ENCODE assay signal across 2 cellular contexts in the genomic region with DNA sequence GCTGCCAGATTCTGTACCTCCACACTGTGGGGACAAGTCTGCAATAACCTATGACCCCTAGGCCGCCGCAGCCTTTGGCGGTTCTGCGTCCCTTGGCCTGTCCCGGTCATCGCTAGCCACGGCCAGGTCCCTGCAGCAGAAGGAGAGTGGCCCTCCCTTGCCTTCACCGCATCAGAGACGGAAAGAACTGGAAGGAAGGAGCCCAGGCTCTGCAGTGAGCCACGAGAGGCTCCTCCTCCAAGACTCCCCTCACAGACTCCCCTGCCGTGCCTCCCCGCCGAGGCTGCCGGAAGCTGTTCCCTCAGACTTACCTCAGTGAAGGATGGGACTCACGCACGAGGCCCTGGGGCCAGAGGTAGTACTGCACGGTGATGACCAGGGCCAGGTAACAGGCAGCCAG.
TF ChIP-seq lines count a peak whose summit lies in the region.

No MANE protein-coding gene starts in this region.

TF ChIP-seq in GM23338, 12 proteins besides CTCF, POLR2A, EP300 and RAD21 (continued from another document):
- TF ChIP-seq, protein P1, sequence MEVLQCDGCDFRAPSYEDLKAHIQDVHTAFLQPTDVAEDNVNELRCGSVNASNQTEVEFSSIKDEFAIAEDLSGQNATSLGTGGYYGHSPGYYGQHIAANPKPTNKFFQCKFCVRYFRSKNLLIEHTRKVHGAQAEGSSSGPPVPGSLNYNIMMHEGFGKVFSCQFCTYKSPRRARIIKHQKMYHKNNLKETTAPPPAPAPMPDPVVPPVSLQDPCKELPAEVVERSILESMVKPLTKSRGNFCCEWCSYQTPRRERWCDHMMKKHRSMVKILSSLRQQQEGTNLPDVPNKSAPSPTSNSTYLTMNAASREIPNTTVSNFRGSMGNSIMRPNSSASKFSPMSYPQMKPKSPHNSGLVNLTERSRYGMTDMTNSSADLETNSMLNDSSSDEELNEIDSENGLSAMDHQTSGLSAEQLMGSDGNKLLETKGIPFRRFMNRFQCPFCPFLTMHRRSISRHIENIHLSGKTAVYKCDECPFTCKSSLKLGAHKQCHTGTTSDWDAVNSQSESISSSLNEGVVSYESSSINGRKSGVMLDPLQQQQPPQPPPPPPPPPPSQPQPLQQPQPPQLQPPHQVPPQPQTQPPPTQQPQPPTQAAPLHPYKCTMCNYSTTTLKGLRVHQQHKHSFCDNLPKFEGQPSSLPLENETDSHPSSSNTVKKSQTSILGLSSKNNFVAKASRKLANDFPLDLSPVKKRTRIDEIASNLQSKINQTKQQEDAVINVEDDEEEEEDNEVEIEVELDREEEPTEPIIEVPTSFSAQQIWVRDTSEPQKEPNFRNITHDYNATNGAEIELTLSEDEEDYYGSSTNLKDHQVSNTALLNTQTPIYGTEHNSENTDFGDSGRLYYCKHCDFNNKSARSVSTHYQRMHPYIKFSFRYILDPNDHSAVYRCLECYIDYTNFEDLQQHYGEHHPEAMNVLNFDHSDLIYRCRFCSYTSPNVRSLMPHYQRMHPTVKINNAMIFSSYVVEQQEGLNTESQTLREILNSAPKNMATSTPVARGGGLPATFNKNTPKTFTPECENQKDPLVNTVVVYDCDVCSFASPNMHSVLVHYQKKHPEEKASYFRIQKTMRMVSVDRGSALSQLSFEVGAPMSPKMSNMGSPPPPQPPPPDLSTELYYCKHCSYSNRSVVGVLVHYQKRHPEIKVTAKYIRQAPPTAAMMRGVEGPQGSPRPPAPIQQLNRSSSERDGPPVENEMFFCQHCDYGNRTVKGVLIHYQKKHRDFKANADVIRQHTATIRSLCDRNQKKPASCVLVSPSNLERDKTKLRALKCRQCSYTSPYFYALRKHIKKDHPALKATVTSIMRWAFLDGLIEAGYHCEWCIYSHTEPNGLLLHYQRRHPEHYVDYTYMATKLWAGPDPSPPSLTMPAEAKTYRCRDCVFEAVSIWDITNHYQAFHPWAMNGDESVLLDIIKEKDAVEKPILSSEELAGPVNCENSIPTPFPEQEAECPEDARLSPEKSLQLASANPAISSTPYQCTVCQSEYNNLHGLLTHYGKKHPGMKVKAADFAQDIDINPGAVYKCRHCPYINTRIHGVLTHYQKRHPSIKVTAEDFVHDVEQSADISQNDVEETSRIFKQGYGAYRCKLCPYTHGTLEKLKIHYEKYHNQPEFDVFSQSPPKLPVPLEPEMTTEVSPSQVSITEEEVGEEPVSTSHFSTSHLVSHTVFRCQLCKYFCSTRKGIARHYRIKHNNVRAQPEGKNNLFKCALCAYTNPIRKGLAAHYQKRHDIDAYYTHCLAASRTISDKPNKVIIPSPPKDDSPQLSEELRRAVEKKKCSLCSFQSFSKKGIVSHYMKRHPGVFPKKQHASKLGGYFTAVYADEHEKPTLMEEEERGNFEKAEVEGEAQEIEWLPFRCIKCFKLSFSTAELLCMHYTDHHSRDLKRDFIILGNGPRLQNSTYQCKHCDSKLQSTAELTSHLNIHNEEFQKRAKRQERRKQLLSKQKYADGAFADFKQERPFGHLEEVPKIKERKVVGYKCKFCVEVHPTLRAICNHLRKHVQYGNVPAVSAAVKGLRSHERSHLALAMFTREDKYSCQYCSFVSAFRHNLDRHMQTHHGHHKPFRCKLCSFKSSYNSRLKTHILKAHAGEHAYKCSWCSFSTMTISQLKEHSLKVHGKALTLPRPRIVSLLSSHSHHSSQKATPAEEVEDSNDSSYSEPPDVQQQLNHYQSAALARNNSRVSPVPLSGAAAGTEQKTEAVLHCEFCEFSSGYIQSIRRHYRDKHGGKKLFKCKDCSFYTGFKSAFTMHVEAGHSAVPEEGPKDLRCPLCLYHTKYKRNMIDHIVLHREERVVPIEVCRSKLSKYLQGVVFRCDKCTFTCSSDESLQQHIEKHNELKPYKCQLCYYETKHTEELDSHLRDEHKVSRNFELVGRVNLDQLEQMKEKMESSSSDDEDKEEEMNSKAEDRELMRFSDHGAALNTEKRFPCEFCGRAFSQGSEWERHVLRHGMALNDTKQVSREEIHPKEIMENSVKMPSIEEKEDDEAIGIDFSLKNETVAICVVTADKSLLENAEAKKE (CRISPR knock-in tag; IDR thresholded peaks at IDR 0.05) = no peak
- TF ChIP-seq POLR2AphosphoS5 (IDR thresholded peaks at IDR 0.05; ENCODE audit: low read depth) = no peak
- no peak for TF ChIP-seq ZNF114 (CRISPR knock-in tag; IDR thresholded peaks at IDR 0.05)
- TF ChIP-seq ZNF331 (CRISPR knock-in tag; IDR thresholded peaks at IDR 0.05; ENCODE audit: low read depth) = no peak
- TF ChIP-seq, protein P2, sequence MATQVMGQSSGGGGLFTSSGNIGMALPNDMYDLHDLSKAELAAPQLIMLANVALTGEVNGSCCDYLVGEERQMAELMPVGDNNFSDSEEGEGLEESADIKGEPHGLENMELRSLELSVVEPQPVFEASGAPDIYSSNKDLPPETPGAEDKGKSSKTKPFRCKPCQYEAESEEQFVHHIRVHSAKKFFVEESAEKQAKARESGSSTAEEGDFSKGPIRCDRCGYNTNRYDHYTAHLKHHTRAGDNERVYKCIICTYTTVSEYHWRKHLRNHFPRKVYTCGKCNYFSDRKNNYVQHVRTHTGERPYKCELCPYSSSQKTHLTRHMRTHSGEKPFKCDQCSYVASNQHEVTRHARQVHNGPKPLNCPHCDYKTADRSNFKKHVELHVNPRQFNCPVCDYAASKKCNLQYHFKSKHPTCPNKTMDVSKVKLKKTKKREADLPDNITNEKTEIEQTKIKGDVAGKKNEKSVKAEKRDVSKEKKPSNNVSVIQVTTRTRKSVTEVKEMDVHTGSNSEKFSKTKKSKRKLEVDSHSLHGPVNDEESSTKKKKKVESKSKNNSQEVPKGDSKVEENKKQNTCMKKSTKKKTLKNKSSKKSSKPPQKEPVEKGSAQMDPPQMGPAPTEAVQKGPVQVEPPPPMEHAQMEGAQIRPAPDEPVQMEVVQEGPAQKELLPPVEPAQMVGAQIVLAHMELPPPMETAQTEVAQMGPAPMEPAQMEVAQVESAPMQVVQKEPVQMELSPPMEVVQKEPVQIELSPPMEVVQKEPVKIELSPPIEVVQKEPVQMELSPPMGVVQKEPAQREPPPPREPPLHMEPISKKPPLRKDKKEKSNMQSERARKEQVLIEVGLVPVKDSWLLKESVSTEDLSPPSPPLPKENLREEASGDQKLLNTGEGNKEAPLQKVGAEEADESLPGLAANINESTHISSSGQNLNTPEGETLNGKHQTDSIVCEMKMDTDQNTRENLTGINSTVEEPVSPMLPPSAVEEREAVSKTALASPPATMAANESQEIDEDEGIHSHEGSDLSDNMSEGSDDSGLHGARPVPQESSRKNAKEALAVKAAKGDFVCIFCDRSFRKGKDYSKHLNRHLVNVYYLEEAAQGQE (IDR thresholded peaks at IDR 0.05; ENCODE audit: unreplicated experiment) = no peak
- TF ChIP-seq CREB1 (CRISPR knock-in tag; IDR thresholded peaks at IDR 0.05; ENCODE audit: low read depth) = no peak
- TF ChIP-seq EZH2 (IDR thresholded peaks at IDR 0.05; ENCODE audit: low read depth, unreplicated experiment) = no peak
- TF ChIP-seq STAT1 (IDR thresholded peaks at IDR 0.05; ENCODE audit: unreplicated experiment) = no peak
- no peak for TF ChIP-seq NANOG (IDR thresholded peaks at IDR 0.05; ENCODE audit: borderline replicate concordance)
- TF ChIP-seq, protein P3, sequence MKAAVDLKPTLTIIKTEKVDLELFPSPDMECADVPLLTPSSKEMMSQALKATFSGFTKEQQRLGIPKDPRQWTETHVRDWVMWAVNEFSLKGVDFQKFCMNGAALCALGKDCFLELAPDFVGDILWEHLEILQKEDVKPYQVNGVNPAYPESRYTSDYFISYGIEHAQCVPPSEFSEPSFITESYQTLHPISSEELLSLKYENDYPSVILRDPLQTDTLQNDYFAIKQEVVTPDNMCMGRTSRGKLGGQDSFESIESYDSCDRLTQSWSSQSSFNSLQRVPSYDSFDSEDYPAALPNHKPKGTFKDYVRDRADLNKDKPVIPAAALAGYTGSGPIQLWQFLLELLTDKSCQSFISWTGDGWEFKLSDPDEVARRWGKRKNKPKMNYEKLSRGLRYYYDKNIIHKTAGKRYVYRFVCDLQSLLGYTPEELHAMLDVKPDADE (IDR thresholded peaks at IDR 0.05) = no peak

TF ChIP-seq in HEK293T, 16 proteins besides CTCF, POLR2A, EP300 and RAD21 (continued from another document):
- TF ChIP-seq HDGF (IDR thresholded peaks at IDR 0.05; ENCODE audit: borderline replicate concordance) (no peak), FOXM1 (IDR thresholded peaks at IDR 0.05; ENCODE audit: borderline replicate concordance) (no peak), ZNF384 (IDR thresholded peaks at IDR 0.05) (no peak), FOXA1 (IDR thresholded peaks at IDR 0.05) (no peak), SUZ12 (IDR thresholded peaks at IDR 0.05) (no peak), SP1 (IDR thresholded peaks at IDR 0.05) (no peak), NFRKB (IDR thresholded peaks at IDR 0.05) (no peak), FOXK2 (IDR thresholded peaks at IDR 0.05) (no peak), ELF4 (IDR thresholded peaks at IDR 0.05) (no peak)
- TF ChIP-seq, protein P4, sequence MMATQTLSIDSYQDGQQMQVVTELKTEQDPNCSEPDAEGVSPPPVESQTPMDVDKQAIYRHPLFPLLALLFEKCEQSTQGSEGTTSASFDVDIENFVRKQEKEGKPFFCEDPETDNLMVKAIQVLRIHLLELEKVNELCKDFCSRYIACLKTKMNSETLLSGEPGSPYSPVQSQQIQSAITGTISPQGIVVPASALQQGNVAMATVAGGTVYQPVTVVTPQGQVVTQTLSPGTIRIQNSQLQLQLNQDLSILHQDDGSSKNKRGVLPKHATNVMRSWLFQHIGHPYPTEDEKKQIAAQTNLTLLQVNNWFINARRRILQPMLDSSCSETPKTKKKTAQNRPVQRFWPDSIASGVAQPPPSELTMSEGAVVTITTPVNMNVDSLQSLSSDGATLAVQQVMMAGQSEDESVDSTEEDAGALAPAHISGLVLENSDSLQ (IDR thresholded peaks at IDR 0.05) = no peak
